Comparison of ENCODE assay signal across 17 cellular contexts in genomic region chr6:48449002-48449401, GRCh38.
DNase-seq lines count a peak whose midpoint lies in the region; ATAC-seq and TF ChIP-seq lines count a peak whose summit lies in the region.
"Had no signal": no experiment of that assay in that cellular context is flagged by ENCODE, and none has a peak within 500 bp of the region (broad histone marks: within the 10 kb centered on the region; RNA-seq: fewer than 3 reads in every experiment).

No MANE protein-coding gene starts in this region.

- TF ChIP-seq POLR2A in gastrocnemius medialis (IDR thresholded peaks at IDR 0.05): no peak

- H3K4me1 ChIP-seq in gastrocnemius medialis: no peaks in the 10 kb centered on the region

- H3K9me3 ChIP-seq in gastrocnemius medialis: no peaks in the 10 kb centered on the region

- H3K27me3 ChIP-seq in gastrocnemius medialis: no peaks in the 10 kb centered on the region

- TF ChIP-seq CTCF in chondrocyte (IDR thresholded peaks at IDR 0.05) (peak; percentile 49), gastrocnemius medialis (IDR thresholded peaks at IDR 0.05 in 4 of 5, conservative IDR thresholded peaks at IDR 0.05 in 1 of 5) (no peak)

- no peak overlapping the region for H3K4me3 Mint-ChIP-seq in chondrocyte (ENCODE audit: unreplicated experiment)
- H3K4me3 Mint-ChIP-seq: activated CD4-positive, alpha-beta T cell treated with anti-CD3 and anti-CD28 coated beads, Interleukin-2, amount 10 ng/mL, durations not matched to agents 7 days and 5 days; activated naive CD4-positive, alpha-beta T cell treated with anti-CD3 and anti-CD28 coated beads, Interleukin-2, amount 50 U/mL, for 24 hours; mesothelial cell of epicardium; neural crest cell had no signal

- no peak overlapping the region for H3K27ac Mint-ChIP-seq in chondrocyte (ENCODE audit: unreplicated experiment)
- H3K27ac Mint-ChIP-seq: activated CD4-positive, alpha-beta T cell treated with anti-CD3 and anti-CD28 coated beads, Interleukin-2, amount 10 ng/mL, durations not matched to agents 7 days and 5 days; activated naive CD4-positive, alpha-beta T cell treated with anti-CD3 and anti-CD28 coated beads, Interleukin-2, amount 50 U/mL, for 24 hours; mesothelial cell of epicardium had no signal

- peaks cover 32% of the 10 kb centered on the region for H3K9me3 Mint-ChIP-seq in chondrocyte (ENCODE audit: low read depth)

- ATAC-seq in gastrocnemius medialis (no peak), HG02588 (IDR thresholded peaks at IDR 0.05; ENCODE audit: unreplicated experiment) (no peak)

- H3K27ac ChIP-seq in gastrocnemius medialis: no peak overlapping the region

- intact Hi-C loops in gastrocnemius medialis (cut with DNase I; ENCODE audit: low total_unique reads): no loop called here

- peaks cover 1% of the 10 kb centered on the region for H3K36me3 Mint-ChIP-seq in chondrocyte (ENCODE audit: low read depth)
- H3K36me3 Mint-ChIP-seq: activated naive CD4-positive, alpha-beta T cell treated with anti-CD3 and anti-CD28 coated beads, Interleukin-2, amount 50 U/mL, for 24 hours had no signal

- in situ Hi-C loops in gastrocnemius medialis (cut with MboI; ENCODE audit: low sequenced_read_pairs in 4 of 4): no loop called here

- no peaks in the 10 kb centered on the region for H3K4me1 Mint-ChIP-seq in chondrocyte (ENCODE audit: low read depth)
- H3K4me1 Mint-ChIP-seq: activated CD4-positive, alpha-beta T cell treated with anti-CD3 and anti-CD28 coated beads, Interleukin-2, amount 10 ng/mL, durations not matched to agents 7 days and 5 days; activated naive CD4-positive, alpha-beta T cell treated with anti-CD3 and anti-CD28 coated beads, Interleukin-2, amount 50 U/mL, for 24 hours; mesothelial cell of epicardium; neural crest cell had no signal

- peaks cover 7% of the 10 kb centered on the region for H3K27me3 Mint-ChIP-seq in chondrocyte (ENCODE audit: low read depth)
- H3K27me3 Mint-ChIP-seq: activated CD4-positive, alpha-beta T cell treated with anti-CD3 and anti-CD28 coated beads, Interleukin-2, amount 10 ng/mL, durations not matched to agents 7 days and 5 days; activated naive CD4-positive, alpha-beta T cell treated with anti-CD3 and anti-CD28 coated beads, Interleukin-2, amount 50 U/mL, for 24 hours had no signal

- peak; percentile 42 for DNase-seq in DMS53 (lab: John Stamatoyannopoulos, UW)
- peak; percentile 28 for DNase-seq in Jurkat, Clone E6-1 (ENCODE audit: low read depth, low spot score)
- no peak for DNase-seq in chondrocyte (ENCODE audit: low spot score)
- DNase-seq in kidney glomerular epithelial cell (lab: John Stamatoyannopoulos, UW): peak; percentile 1
- DNase-seq in cortex of kidney (lab: John Stamatoyannopoulos, UW): no peak
- DNase-seq in gastrocnemius medialis: no peak
- DNase-seq in hippocampal formation (lab: John Stamatoyannopoulos, UW): no peak
- DNase-seq: activated CD4-positive, alpha-beta T cell treated with anti-CD3 and anti-CD28 coated beads, Interleukin-2, amount 10 ng/mL, durations not matched to agents 7 days and 5 days; activated T-cell treated with anti-CD3 and anti-CD28 coated beads, Interleukin-2, amount 50 U/mL, for 1 hour; C1 segment of cervical spinal cord; HCEC 1CT; MV-4-11; NCI-H2171 treated with DMSO at 0.1 percent for 48 hours had no signal

- no peak overlapping the region for H3K4me3 ChIP-seq in Jurkat, Clone E6-1 (ENCODE audit: low read length)
- no peak overlapping the region for H3K4me3 ChIP-seq in gastrocnemius medialis

- no peaks in the 10 kb centered on the region for H3K36me3 ChIP-seq in gastrocnemius medialis

Comparison
In these comparisons a context has a peak if more than half of its experiments do, and no peak if none do; other contexts are left out.
1. DNase-seq: peak in DMS53 (single experiment), Jurkat, Clone E6-1 (single experiment) and kidney glomerular epithelial cell (single experiment); none in chondrocyte (single experiment), cortex of kidney (single experiment), gastrocnemius medialis (0 of 2) and hippocampal formation (0 of 2).